Comparison of ENCODE assay signal across 20 cellular contexts in genomic region chr20:24166412-24166811, GRCh38.
DNase-seq lines count a peak whose midpoint lies in the region; ATAC-seq, FAIRE-seq and TF ChIP-seq lines count a peak whose summit lies in the region.
"Had no signal": no experiment of that assay in that cellular context is flagged by ENCODE, and none has a peak within 500 bp of the region (broad histone marks: within the 10 kb centered on the region; RNA-seq: fewer than 3 reads in every experiment).

No MANE protein-coding gene starts in this region.

- H3K4me2 ChIP-seq in GM23338: no peak overlapping the region
- no peak overlapping the region for H3K4me2 ChIP-seq in H1 (ENCODE audit: insufficient read depth in 1 of 2, low read depth in 2 of 2, low read length in 2 of 2)

- no peaks in the 10 kb centered on the region for H3F3A ChIP-seq in GM23338 (replicated peaks; ENCODE audit: low read depth)

- H3K79me2 ChIP-seq in GM23338 (replicated peaks; ENCODE audit: insufficient read depth) (no peaks in the 10 kb centered on the region), H1 (ENCODE audit: control insufficient read depth in 1 of 2, insufficient read depth in 2 of 2, low read length in 2 of 2) (no peaks in the 10 kb centered on the region)

- WGBS in H1 (ENCODE audit: extremely low coverage in 1 of 2, insufficient coverage in 1 of 2, insufficient read length in 1 of 2, insufficient replicate concordance in 2 of 2, low coverage in 1 of 2, low lambda C conversion rate in 2 of 2, missing lambda C conversion rate in 1 of 2), 2 experiments: 95% methylated on average over 3 of the region's 3 CpGs; no CpG with 5 or more reads in 1 of the 2 experiments
- WGBS in stomach, 5 donors: 60 to 77% (median 70%) methylated on average over 3 of the region's 3 CpGs

- H3K9ac ChIP-seq in H1 (replicated peaks in 1 of 4; ENCODE audit: extremely low read depth in 1 of 4, low read depth in 3 of 4, low read length in 3 of 4): no peak overlapping the region

- H3K23ac ChIP-seq in H1 (ENCODE audit: insufficient read length): no peak overlapping the region

- H2AK5ac ChIP-seq in H1 (ENCODE audit: low read depth, low read length): no peak overlapping the region

- no peak overlapping the region for H3K14ac ChIP-seq in H1 (ENCODE audit: insufficient read length)

- H3K27me3 Mint-ChIP-seq in GM23338 (ENCODE audit: insufficient read depth, low read depth, poor library complexity): peaks cover 2% of the 10 kb centered on the region

- H3K4me1 Mint-ChIP-seq in GM23338: peaks cover 26% of the 10 kb centered on the region
- H3K4me1 Mint-ChIP-seq: CD14-positive monocyte had no signal

- FAIRE-seq in H1 (lab: Jason Lieb, UNC): no peak
- FAIRE-seq: D721Med, G401.6, GM12891 had no signal

- H3K27ac Mint-ChIP-seq in GM23338: no peak overlapping the region
- H3K27ac Mint-ChIP-seq: CD8-positive, alpha-beta T cell had no signal

- POLR2A ChIA-PET in H1 (lab: Charles Lee; ENCODE audit: partially characterized antibody): no interaction called here
- POLR2A ChIA-PET in A673 (lab: Charles Lee; ENCODE audit: low non-redundant PET): no interaction called here

- TF ChIP-seq CTCF in GM23338 (conservative IDR thresholded peaks at IDR 0.05; ENCODE audit: low read depth in 2 of 2) (no peak), H1 (IDR thresholded peaks at IDR 0.05; ENCODE audit: control extremely low read depth in 1 of 3, insufficient read depth in 1 of 3, low read depth in 1 of 3, low read length in 3 of 3) (no peak), A673 (conservative IDR thresholded peaks at IDR 0.05; ENCODE audit: low read depth, low read length) (no peak), stomach (IDR thresholded peaks at IDR 0.05) (no peak)

- no peak overlapping the region for H4K8ac ChIP-seq in H1 (ENCODE audit: extremely low read depth, insufficient read depth, low read length)

- DNase-seq in NCI-H82 (lab: John Stamatoyannopoulos, UW): peak; percentile 45
- no peak for DNase-seq in NCI-H82 treated with DMSO at 0.1 percent for 48 hours (lab: John Stamatoyannopoulos, UW; ENCODE audit: unreplicated experiment)
- no peak for DNase-seq in GM23338 (ENCODE audit: low spot score)
- no peak for DNase-seq in H1 (ENCODE audit: low read depth in 1 of 2, low spot score in 2 of 2)
- no peak for DNase-seq in amniotic stem cell (lab: John Stamatoyannopoulos, UW)
- no peak for DNase-seq in A673 (ENCODE audit: low spot score)
- DNase-seq in stomach: no peak
- DNase-seq: CD8-positive, alpha-beta T cell; COR-L47; DMS153; DMS79 treated with DMSO at 0.1 percent for 48 hours; EL; IMR-90; KBM-7 had no signal

- H3K56ac ChIP-seq in H1 (replicated peaks; ENCODE audit: insufficient read length, low read depth, low read length): no peak overlapping the region

- no peak overlapping the region for H3K4me3 ChIP-seq in GM23338
- no peak overlapping the region for H3K4me3 ChIP-seq in H1 (ENCODE audit: extremely low read depth in 1 of 4, insufficient read depth in 2 of 4, low read depth in 3 of 4, low read length in 4 of 4)
- no peak overlapping the region for H3K4me3 ChIP-seq in A673 (ENCODE audit: low read depth, low read length, poor library complexity, severe bottlenecking)
- H3K4me3 ChIP-seq in stomach: no peak overlapping the region

- CTCF ChIA-PET in H1 (lab: Charles Lee; ENCODE audit: partially characterized antibody) (interaction anchor here (1.7 to 1.9 kb wide), 2 partner anchors 8 to 12 kb away, joined by 4 to 7 read pairs; no protein-coding TSS in a partner anchor), A673 (lab: Charles Lee) (no interaction called here)

- peak overlapping the region; percentile 24; the same call in 1 of the 2 replicates for H2AFZ ChIP-seq in GM23338
- H2AFZ ChIP-seq in H1 (ENCODE audit: low read length): 0 out of 2 replicates have a peak overlapping the region, but pooled peaks have one; percentile 67

- no peak overlapping the region for H3K4me3 Mint-ChIP-seq in GM23338
- H3K4me3 Mint-ChIP-seq: CD14-positive monocyte; CD8-positive, alpha-beta T cell had no signal

- H2BK120ac ChIP-seq in H1 (replicated peaks; ENCODE audit: low read depth, low read length): no peak overlapping the region

- no peaks in the 10 kb centered on the region for H3K9me3 ChIP-seq in H1 (ENCODE audit: insufficient read depth in 2 of 2, low read depth in 1 of 2, low read length in 1 of 2)
- peaks cover 4% of the 10 kb centered on the region for H3K9me3 ChIP-seq in A673 (ENCODE audit: low read depth, low read length, poor library complexity, severe bottlenecking)
- no peaks in the 10 kb centered on the region for H3K9me3 ChIP-seq in stomach

- no TSS peak for BruUV-seq in A673 (replicated peaks; lab: Mats Ljungman, UMichigan)

- peaks cover 7% of the 10 kb centered on the region; the same call in 1 of the 2 replicates for H3K4me1 ChIP-seq in GM23338 (ENCODE audit: insufficient read depth)
- H3K4me1 ChIP-seq in H1 (replicated peaks in 1 of 4; ENCODE audit: control insufficient read depth in 3 of 4, insufficient read depth in 4 of 4, low read length in 3 of 4): peaks cover 0 to 4% (median 2%) of the 10 kb centered on the region in 4 experiments; a peak in 5 of 7 replicates
- H3K4me1 ChIP-seq in A673 (ENCODE audit: insufficient read depth, low read length, poor library complexity, severe bottlenecking): no peaks in the 10 kb centered on the region
- H3K4me1 ChIP-seq in stomach: peaks cover 0 to 5% (median 2%) of the 10 kb centered on the region in 4 donors

- ATAC-seq in GM23338: no peak
- ATAC-seq: CD8-positive, alpha-beta T cell; HCT116 had no signal

- no peaks in the 10 kb centered on the region for H3K36me3 ChIP-seq in GM23338 (ENCODE audit: insufficient read depth)
- H3K36me3 ChIP-seq in H1 (ENCODE audit: control insufficient read depth in 2 of 4, insufficient read depth in 4 of 4, low read length in 3 of 4): no peaks in the 10 kb centered on the region
- no peaks in the 10 kb centered on the region for H3K36me3 ChIP-seq in A673 (ENCODE audit: insufficient read depth, low read length, poor library complexity, severe bottlenecking)
- H3K36me3 ChIP-seq in stomach: no peaks in the 10 kb centered on the region

- H2BK5ac ChIP-seq in H1 (ENCODE audit: low read depth, low read length): no peak overlapping the region

- no peak overlapping the region for H4K91ac ChIP-seq in H1 (replicated peaks; ENCODE audit: insufficient read length, low read length)

- no peaks in the 10 kb centered on the region for H3K27me3 ChIP-seq in GM23338 (ENCODE audit: insufficient read depth)
- peaks cover 0 to 1% (median 0%) of the 10 kb centered on the region in 4 experiments; a peak in 1 of 7 replicates for H3K27me3 ChIP-seq in H1 (replicated peaks in 1 of 4; ENCODE audit: control insufficient read depth in 3 of 4, extremely low read depth in 1 of 4, insufficient read depth in 3 of 4, low read length in 3 of 4)
- no peaks in the 10 kb centered on the region for H3K27me3 ChIP-seq in A673 (replicated peaks; ENCODE audit: insufficient read depth, low read depth, low read length, poor library complexity)
- no peaks in the 10 kb centered on the region for H3K27me3 ChIP-seq in stomach

- peaks cover 1% of the 10 kb centered on the region; the same call in 2 of the 3 replicates for H3K9me3 Mint-ChIP-seq in GM23338

- no peaks in the 10 kb centered on the region for H3K79me1 ChIP-seq in H1 (ENCODE audit: low read depth, low read length)

- 0 out of 2 replicates have a peak overlapping the region, but pooled peaks have one; percentile 75 for H2BK12ac ChIP-seq in H1 (ENCODE audit: low read depth, low read length)

- no peak for TF ChIP-seq RAD21 in H1 (IDR thresholded peaks at IDR 0.05 in 1 of 2, conservative IDR thresholded peaks at IDR 0.05 in 1 of 2; ENCODE audit: low read depth in 2 of 2, low read length in 2 of 2)

- H4K5ac ChIP-seq in H1 (ENCODE audit: insufficient read length, low read depth, low read length): no peak overlapping the region

- no peak for TF ChIP-seq POLR2A in H1 (IDR thresholded peaks at IDR 0.05; ENCODE audit: control extremely low read depth in 1 of 2, low read depth in 2 of 2, low read length in 2 of 2)
- no peak for TF ChIP-seq POLR2A in stomach (IDR thresholded peaks at IDR 0.05)

- H3K36me3 Mint-ChIP-seq in GM23338 (ENCODE audit: low read depth): no peaks in the 10 kb centered on the region; the same call in 2 of the 3 replicates
- H3K36me3 Mint-ChIP-seq: CD14-positive monocyte; CD8-positive, alpha-beta T cell had no signal

- H2BK20ac ChIP-seq in H1 (ENCODE audit: low read length): no peak overlapping the region

- H2BK15ac ChIP-seq in H1 (ENCODE audit: low read length): no peak overlapping the region

- no peak overlapping the region for H3K18ac ChIP-seq in H1 (ENCODE audit: extremely low read depth, low read length)

- intact Hi-C loops in A673 (cut with micrococcal nuclease; ENCODE audit: unreplicated experiment) (no loop called here), stomach (cut with DNase I; ENCODE audit: low total_unique reads) (no loop called here)

- H3K23me2 ChIP-seq in H1 (ENCODE audit: low read depth, low read length): no peaks in the 10 kb centered on the region

- peaks cover 6% of the 10 kb centered on the region; the same call in 1 of the 2 replicates for H3K9me2 ChIP-seq in GM23338 (ENCODE audit: insufficient read depth)

- H4K20me1 ChIP-seq in GM23338 (replicated peaks; ENCODE audit: insufficient read depth) (no peaks in the 10 kb centered on the region), H1 (replicated peaks in 1 of 2; ENCODE audit: control insufficient read depth in 1 of 2, insufficient read depth in 2 of 2, low read length in 2 of 2) (no peaks in the 10 kb centered on the region)

- H3K27ac ChIP-seq in GM23338 (ENCODE audit: low read depth) (no peak overlapping the region), H1 (ENCODE audit: low read depth, low read length) (no peak overlapping the region), A673 (ENCODE audit: low read depth, low read length, poor library complexity, severe bottlenecking) (no peak overlapping the region), stomach (no peak overlapping the region)
- H3K27ac ChIP-seq: 22Rv1 had no signal

- no peak overlapping the region for H3K4ac ChIP-seq in H1 (replicated peaks; ENCODE audit: insufficient read length, low read depth, low read length)

- TF ChIP-seq EP300 in H1 (IDR thresholded peaks at IDR 0.05; ENCODE audit: borderline replicate concordance in 1 of 2, low read depth in 2 of 2, low read length in 2 of 2) (no peak), stomach (IDR thresholded peaks at IDR 0.05) (no peak)

TF ChIP-seq in H1, 55 proteins besides CTCF, POLR2A, EP300 and RAD21 (continues in another document):
- TF ChIP-seq JUND (IDR thresholded peaks at IDR 0.05; ENCODE audit: low read length): no peak
- TF ChIP-seq TEAD4 (IDR thresholded peaks at IDR 0.05; ENCODE audit: low read depth, low read length): no peak
- TF ChIP-seq KDM1A (IDR thresholded peaks at IDR 0.05; ENCODE audit: borderline replicate concordance, low read length): no peak
- TF ChIP-seq ASH2L (IDR thresholded peaks at IDR 0.05; ENCODE audit: low read length): no peak
- no peak for TF ChIP-seq SRF (IDR thresholded peaks at IDR 0.05; ENCODE audit: low read depth, low read length)
- no peak for TF ChIP-seq JUN (IDR thresholded peaks at IDR 0.05; ENCODE audit: low read depth, low read length)
